8 cellular contexts compared by ENCODE assay signal in genomic region chr16:67521095-67521804, GRCh38. TPM values are rescaled to one million over a fixed set of nuclear protein-coding genes. Genes with fewer than 3 reads are reported as not detected.
A peak's percentile ranks its signal among the peaks of the same experiment; 100 is the strongest.
DNase-seq lines count a peak whose midpoint lies in the region; ATAC-seq and TF ChIP-seq lines count a peak whose summit lies in the region.

No MANE protein-coding gene starts in this region.

- TF ChIP-seq CTCF in dorsolateral prefrontal cortex (IDR thresholded peaks at IDR 0.05 in 54 of 56, conservative IDR thresholded peaks at IDR 0.05 in 2 of 56; ENCODE audit: low read depth in 1 of 56, partially characterized antibody in 56 of 56): peak; percentile 70 to 97 (median 84)
- peak; percentile 66 to 96 (median 74) for TF ChIP-seq CTCF in right lobe of liver (IDR thresholded peaks at IDR 0.05)

- no peaks in the 10 kb centered on the region for H3K9me3 Mint-ChIP-seq in CD4-positive, CD25-positive, alpha-beta regulatory T cell

- H3K4me3 Mint-ChIP-seq in CD4-positive, CD25-positive, alpha-beta regulatory T cell: peak overlapping the region; percentile 86 to 94 (median 92)

- peak; percentile 92 to 98 (median 96) for DNase-seq in CD4-positive, CD25-positive, alpha-beta regulatory T cell
- peak; percentile 91 for DNase-seq in NCI-H748 (lab: John Stamatoyannopoulos, UW; ENCODE audit: unreplicated experiment)
- DNase-seq in activated CD4-positive, alpha-beta T cell treated with anti-CD3 and anti-CD28 coated beads, Interleukin-2, amount 50 U/mL, for 4 hours: peak; percentile 98 to 99
- DNase-seq in dorsolateral prefrontal cortex: peak; percentile 90 to 98 (median 94)
- peak; percentile 94 for DNase-seq in right lobe of liver
- DNase-seq in stimulated activated CD4-positive, alpha-beta T cell treated with anti-CD3 and anti-CD28 coated beads, Interleukin-4, amount 100 ng/mL, for 24 hours: peak; percentile 99

- TF ChIP-seq POLR2A in right lobe of liver (IDR thresholded peaks at IDR 0.05): peak; percentile 30

- H3K27ac Mint-ChIP-seq in CD4-positive, CD25-positive, alpha-beta regulatory T cell: peak overlapping the region; percentile 92 to 97 (median 95)

- no peaks in the 10 kb centered on the region for H3K36me3 ChIP-seq in CD4-positive, CD25-positive, alpha-beta regulatory T cell (ENCODE audit: control insufficient read depth, insufficient read depth, low read length)
- no peaks in the 10 kb centered on the region for H3K36me3 ChIP-seq in right lobe of liver

- H3K36me3 Mint-ChIP-seq in CD4-positive, CD25-positive, alpha-beta regulatory T cell: no peaks in the 10 kb centered on the region

- peak; percentile 90 for ATAC-seq in CD4-positive, CD25-positive, alpha-beta regulatory T cell (ENCODE audit: low read depth in 2 of 2)
- ATAC-seq in GM19397 (IDR thresholded peaks at IDR 0.05; ENCODE audit: unreplicated experiment) (peak; percentile 65), HG03565 (IDR thresholded peaks at IDR 0.05; ENCODE audit: unreplicated experiment) (peak; percentile 76), right lobe of liver (peak; percentile 94 to 97 (median 96))

- H3K4me1 ChIP-seq in CD4-positive, CD25-positive, alpha-beta regulatory T cell (ENCODE audit: control insufficient read depth, insufficient read depth, low read length, poor library complexity, severe bottlenecking): peaks cover 7% of the 10 kb centered on the region
- H3K4me1 ChIP-seq in right lobe of liver: peaks cover 0 to 16% (median 0%) of the 10 kb centered on the region in 4 donors

- H3K27me3 ChIP-seq in CD4-positive, CD25-positive, alpha-beta regulatory T cell (ENCODE audit: control insufficient read depth, insufficient read depth, low read length): no peaks in the 10 kb centered on the region
- H3K27me3 ChIP-seq in dorsolateral prefrontal cortex (no peaks in the 10 kb centered on the region), right lobe of liver (no peaks in the 10 kb centered on the region)

- peak overlapping the region; percentile 76 for H3K4me3 ChIP-seq in CD4-positive, CD25-positive, alpha-beta regulatory T cell (ENCODE audit: low read depth, low read length)
- H3K4me3 ChIP-seq in dorsolateral prefrontal cortex: peak overlapping the region; percentile 35 to 73 (median 59)
- H3K4me3 ChIP-seq in right lobe of liver: peak overlapping the region; percentile 34 to 58 (median 49)

- peak overlapping the region; percentile 98 for H3K27ac ChIP-seq in CD4-positive, CD25-positive, alpha-beta regulatory T cell (ENCODE audit: insufficient read depth, low read length, poor library complexity, severe bottlenecking)
- H3K27ac ChIP-seq in dorsolateral prefrontal cortex (peak overlapping the region; percentile 16 to 98 (median 91)), right lobe of liver (peak overlapping the region; percentile 69 to 85 (median 77))

- intact Hi-C loops in dorsolateral prefrontal cortex (cut with DNase I) (loop anchor here (1.0 to 10.0 kb wide), 8 partner anchors 39 to 501 kb away; partner anchors contain the start of genes CTCF (in 2 of the 2), AGRP (in 1 of the 2), ATP6V0D1 (in 1 of the 2) and DDX28 (in 1 of the 2)), right lobe of liver (cut with DNase I) (no loop called here)

- H3K4me1 Mint-ChIP-seq in CD4-positive, CD25-positive, alpha-beta regulatory T cell: peaks cover 0 to 24% (median 16%) of the 10 kb centered on the region in 4 donors

- no peaks in the 10 kb centered on the region for H3K9me3 ChIP-seq in CD4-positive, CD25-positive, alpha-beta regulatory T cell (ENCODE audit: control insufficient read depth in 2 of 2, low read length in 2 of 2)
- H3K9me3 ChIP-seq in right lobe of liver: no peaks in the 10 kb centered on the region

- peaks cover 22% of the 10 kb centered on the region for H3K27me3 Mint-ChIP-seq in CD4-positive, CD25-positive, alpha-beta regulatory T cell

- whole genome bisulfite sequencing in right lobe of liver (ENCODE audit: insufficient coverage, low coverage, low lambda C conversion rate, missing lambda C conversion rate): 0% methylated on average over 9 of the region's 25 CpGs

RNA-seq across cellular contexts. Expression of gene RIPOR1, which starts 7.4 kb away (rescaled TPM):
- 16.6 TPM for total RNA-seq in CD4-positive, CD25-positive, alpha-beta regulatory T cell
- 1 to 10 TPM in 3 of 4 donors, under 1 TPM in 1; 0.91 to 3.1 (median 2.1) TPM for polyA plus RNA-seq in CD4-positive, CD25-positive, alpha-beta regulatory T cell
- 100 to 1,000 TPM in 114 of 120 experiments, 10 to 100 TPM in 6; 67.9 to 185 (median 128) TPM for total RNA-seq in dorsolateral prefrontal cortex
- 10 to 100 TPM; 19.9 to 35.0 (median 26.8) TPM for total RNA-seq in right lobe of liver

RNA-seq across cellular contexts. Expression of gene AGRP, which starts 37.9 kb away (rescaled TPM):
- not detected for total RNA-seq in CD4-positive, CD25-positive, alpha-beta regulatory T cell
- polyA plus RNA-seq in CD4-positive, CD25-positive, alpha-beta regulatory T cell: not detected
- total RNA-seq in dorsolateral prefrontal cortex (1 to 10 TPM in 2 of 120 experiments, under 1 TPM in 10, not detected in 108; 0.52 to 1.1 (median 0.72) TPM), right lobe of liver (not detected)

RNA-seq across cellular contexts. Expression of gene ATP6V0D1, which starts 40.3 kb away (rescaled TPM):
- total RNA-seq in CD4-positive, CD25-positive, alpha-beta regulatory T cell: 92.5 TPM
- 100 to 1,000 TPM; 119 to 141 (median 133) TPM for polyA plus RNA-seq in CD4-positive, CD25-positive, alpha-beta regulatory T cell
- 100 to 1,000 TPM in 118 of 120 experiments, 10 to 100 TPM in 2; 97.6 to 219 (median 177) TPM for total RNA-seq in dorsolateral prefrontal cortex
- 10 to 100 TPM; 33.6 to 84.6 (median 47.0) TPM for total RNA-seq in right lobe of liver

RNA-seq across cellular contexts. Expression of gene CTCF, which starts 41.1 kb away (rescaled TPM):
- total RNA-seq in CD4-positive, CD25-positive, alpha-beta regulatory T cell: 63.6 TPM
- 10 to 100 TPM; 44.5 to 80.2 (median 52.9) TPM for polyA plus RNA-seq in CD4-positive, CD25-positive, alpha-beta regulatory T cell
- total RNA-seq in dorsolateral prefrontal cortex: 10 to 100 TPM; 34.3 to 54.9 (median 41.9) TPM
- 10 to 100 TPM; 14.3 to 18.5 (median 17.0) TPM for total RNA-seq in right lobe of liver

Comparison
In these comparisons a context has a peak if more than half of its experiments do, and no peak if none do; other contexts are left out.
1. Peak in every context shown above with its lines: DNase-seq, ATAC-seq, H3K4me3 ChIP-seq and H3K27ac ChIP-seq.
2. intact Hi-C loops: an anchor here in dorsolateral prefrontal cortex (1.0 to 10.0 kb wide); none called in right lobe of liver.